15 cellular contexts compared by ENCODE assay signal in genomic region chr1:53270107-53270506, GRCh38. TPM values are rescaled to one million over a fixed set of nuclear protein-coding genes. Genes with fewer than 3 reads are reported as not detected.
A peak's percentile ranks its signal among the peaks of the same experiment; 100 is the strongest.
DNase-seq lines count a peak whose midpoint lies in the region; ATAC-seq and TF ChIP-seq lines count a peak whose summit lies in the region.
"Had no signal": no experiment of that assay in that cellular context is flagged by ENCODE, and none has a peak within 500 bp of the region (broad histone marks: within the 10 kb centered on the region; RNA-seq: fewer than 3 reads in every experiment).

No MANE protein-coding gene starts in this region.

- H3K9me3 ChIP-seq in uterus = no peaks in the 10 kb centered on the region

- no peak for TF ChIP-seq POLR2A in uterus (IDR thresholded peaks at IDR 0.05)

- no peak overlapping the region for H3K4me3 Mint-ChIP-seq in activated T-helper 17 cell treated with anti-CD3 and anti-CD28 coated beads, Interleukin-2, amount 50 U/mL, for 72 hours
- no peak overlapping the region for H3K4me3 Mint-ChIP-seq in stimulated activated memory B cell treated with anti-CD40 and anti-IgM and Interleukin-4, amounts not matched to agents 10 μg/mL and 1 μg/mL and 100 μg/mL, for 72 hours
- H3K4me3 Mint-ChIP-seq: CD4-positive, alpha-beta T cell had no signal

- no peaks in the 10 kb centered on the region for H3K4me1 Mint-ChIP-seq in activated T-helper 17 cell treated with anti-CD3 and anti-CD28 coated beads, Interleukin-2, amount 50 U/mL, for 72 hours
- peaks cover 17% of the 10 kb centered on the region for H3K4me1 Mint-ChIP-seq in stimulated activated memory B cell treated with anti-CD40 and anti-IgM and Interleukin-4, amounts not matched to agents 10 μg/mL and 1 μg/mL and 100 μg/mL, for 72 hours

- H3K4me3 ChIP-seq in GM12865 (ENCODE audit: low read depth, low read length) = no peak overlapping the region
- no peak overlapping the region for H3K4me3 ChIP-seq in uterus

- H3K36me3 ChIP-seq in uterus = no peaks in the 10 kb centered on the region

- H3K27me3 ChIP-seq in uterus = no peaks in the 10 kb centered on the region

- H3K27ac ChIP-seq in uterus = no peak overlapping the region

- DNase-seq in GM12865 (ENCODE audit: low read depth) (peak; percentile 20), uterus (no peak), NCI-H1436 (lab: John Stamatoyannopoulos, UW) (no peak), cardiac septum (ENCODE audit: low spot score) (no peak)
- DNase-seq: CD4-positive, alpha-beta T cell; H7; NCI-H1092; NCI-H1694; NCI-H2107; NCI-H2227 treated with DMSO at 0.1 percent for 48 hours; NCI-H524 had no signal

- no peaks in the 10 kb centered on the region for H3K9me3 Mint-ChIP-seq in activated T-helper 17 cell treated with anti-CD3 and anti-CD28 coated beads, Interleukin-2, amount 50 U/mL, for 72 hours
- no peaks in the 10 kb centered on the region for H3K9me3 Mint-ChIP-seq in stimulated activated memory B cell treated with anti-CD40 and anti-IgM and Interleukin-4, amounts not matched to agents 10 μg/mL and 1 μg/mL and 100 μg/mL, for 72 hours
- H3K9me3 Mint-ChIP-seq: CD4-positive, alpha-beta T cell had no signal

- no peaks in the 10 kb centered on the region for H3K4me1 ChIP-seq in uterus

- ATAC-seq in GM18907 (IDR thresholded peaks at IDR 0.05; ENCODE audit: unreplicated experiment) = peak; percentile 40
- ATAC-seq in activated T-helper 17 cell treated with anti-CD3 and anti-CD28 coated beads, Interleukin-2, amount 50 U/mL, for 72 hours (replicated peaks) = peak; percentile 37
- peak; percentile 84 for ATAC-seq in stimulated activated memory B cell treated with anti-CD40 and anti-IgM and Interleukin-4, amounts not matched to agents 10 μg/mL and 1 μg/mL and 100 μg/mL, for 72 hours
- ATAC-seq: Panc1 had no signal

- TF ChIP-seq CTCF in GM12865 (IDR thresholded peaks at IDR 0.05; ENCODE audit: insufficient read depth, low read depth, low read length, missing control alignments) (no peak), uterus (IDR thresholded peaks at IDR 0.05) (no peak)

- intact Hi-C loops in uterus (cut with DNase I; ENCODE audit: low total_unique reads) (no loop called here), cardiac septum (cut with DNase I) (no loop called here)

- H3K27ac Mint-ChIP-seq in activated T-helper 17 cell treated with anti-CD3 and anti-CD28 coated beads, Interleukin-2, amount 50 U/mL, for 72 hours = no peak overlapping the region
- H3K27ac Mint-ChIP-seq in stimulated activated memory B cell treated with anti-CD40 and anti-IgM and Interleukin-4, amounts not matched to agents 10 μg/mL and 1 μg/mL and 100 μg/mL, for 72 hours = peak overlapping the region; percentile 44
- H3K27ac Mint-ChIP-seq: CD4-positive, alpha-beta T cell had no signal

- peaks cover 81% of the 10 kb centered on the region for H3K36me3 Mint-ChIP-seq in activated T-helper 17 cell treated with anti-CD3 and anti-CD28 coated beads, Interleukin-2, amount 50 U/mL, for 72 hours (ENCODE audit: low read depth)
- H3K36me3 Mint-ChIP-seq in stimulated activated memory B cell treated with anti-CD40 and anti-IgM and Interleukin-4, amounts not matched to agents 10 μg/mL and 1 μg/mL and 100 μg/mL, for 72 hours = peaks cover 68% of the 10 kb centered on the region

- H3K27me3 Mint-ChIP-seq in activated T-helper 17 cell treated with anti-CD3 and anti-CD28 coated beads, Interleukin-2, amount 50 U/mL, for 72 hours = no peaks in the 10 kb centered on the region
- H3K27me3 Mint-ChIP-seq in stimulated activated memory B cell treated with anti-CD40 and anti-IgM and Interleukin-4, amounts not matched to agents 10 μg/mL and 1 μg/mL and 100 μg/mL, for 72 hours = no peaks in the 10 kb centered on the region
- H3K27me3 Mint-ChIP-seq: CD4-positive, alpha-beta T cell had no signal

RNA-seq across cellular contexts. Expression of gene MAGOH, which starts 31.8 kb away (rescaled TPM):
- total RNA-seq in activated T-helper 17 cell treated with anti-CD3 and anti-CD28 coated beads, Interleukin-2, amount 50 U/mL, for 72 hours = 10 to 100 TPM; 49.6 to 83.9 TPM
- total RNA-seq in uterus (10 to 100 TPM; 31.6 to 60.9 (median 45.2) TPM), cardiac septum (21.9 TPM)

RNA-seq across cellular contexts. Expression of gene CZIB, which starts 49.7 kb away (rescaled TPM):
- 10 to 100 TPM; 43.0 to 48.8 TPM for total RNA-seq in activated T-helper 17 cell treated with anti-CD3 and anti-CD28 coated beads, Interleukin-2, amount 50 U/mL, for 72 hours
- 10 to 100 TPM; 78.9 to 81.9 (median 80.6) TPM for total RNA-seq in uterus
- 46.0 TPM for total RNA-seq in cardiac septum

RNA-seq across cellular contexts. Expression of gene LRP8, which starts 57.8 kb away (rescaled TPM):
- 10 to 100 TPM; 36.0 to 68.1 TPM for total RNA-seq in activated T-helper 17 cell treated with anti-CD3 and anti-CD28 coated beads, Interleukin-2, amount 50 U/mL, for 72 hours
- total RNA-seq in uterus (10 to 100 TPM in 1 of 4 donors, 1 to 10 TPM in 3; 1.5 to 15.3 (median 8.5) TPM), cardiac septum (2.3 TPM)
